In the genomic region with DNA sequence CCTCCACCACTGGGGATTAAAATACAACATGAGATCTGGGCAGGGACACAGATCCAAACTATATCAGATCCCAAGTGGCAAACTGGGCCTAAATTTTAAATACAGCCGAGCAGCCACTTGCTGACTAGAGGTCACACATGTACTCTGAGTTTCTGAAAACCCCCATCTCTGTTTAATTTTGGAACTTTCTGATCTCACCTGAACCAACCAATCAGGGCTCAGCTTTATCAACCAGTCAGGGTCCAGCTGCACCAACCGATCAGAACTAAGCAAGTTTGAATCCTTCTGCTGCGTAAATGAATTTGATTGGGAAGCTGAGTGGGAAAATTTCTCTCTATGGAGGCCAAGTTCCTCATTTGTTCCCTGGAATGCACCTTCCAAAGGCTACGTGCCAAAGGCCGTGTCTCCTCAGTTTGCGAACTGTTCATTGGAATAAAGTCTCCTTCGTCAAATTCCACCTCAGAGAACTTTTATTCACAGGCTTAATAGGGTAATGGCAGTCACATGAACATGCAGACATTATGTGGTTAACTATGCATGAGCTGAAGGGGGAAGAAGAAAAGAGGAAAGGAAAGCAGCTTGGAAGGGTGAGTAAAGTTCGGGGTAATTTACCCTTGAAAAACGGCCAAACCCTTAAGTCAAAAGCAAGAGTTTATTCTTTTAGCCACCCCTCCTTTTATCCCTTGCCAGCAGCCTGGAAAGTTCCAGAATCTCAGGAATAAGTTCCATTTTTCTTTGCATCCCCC, we compare ENCODE assay signal across 12 cellular contexts. TPM values are rescaled to one million over a fixed set of nuclear protein-coding genes. Genes with fewer than 3 reads are reported as not detected.
DNase-seq lines count a peak whose midpoint lies in the region; ATAC-seq and TF ChIP-seq lines count a peak whose summit lies in the region.
"Had no signal": no experiment of that assay in that cellular context is flagged by ENCODE, and none has a peak within 500 bp of the region (broad histone marks: within the 10 kb centered on the region; RNA-seq: fewer than 3 reads in every experiment).

No MANE protein-coding gene starts in this region.

- H3K36me3 ChIP-seq in OCI-LY3 (replicated peaks; ENCODE audit: low read depth, low read length) (peaks cover 2% of the 10 kb centered on the region), thyroid gland (no peaks in the 10 kb centered on the region)
- H3K36me3 ChIP-seq: heart left ventricle, SJSA1 had no signal

- TF ChIP-seq POLR2A in thyroid gland (IDR thresholded peaks at IDR 0.05) = no peak

- H3K27me3 ChIP-seq in OCI-LY3 (ENCODE audit: low read depth, low read length) (no peaks in the 10 kb centered on the region), layer of hippocampus (ENCODE audit: control insufficient read depth, insufficient read depth, low read length) (no peaks in the 10 kb centered on the region), thyroid gland (no peaks in the 10 kb centered on the region)
- H3K27me3 ChIP-seq: heart left ventricle, SJSA1 had no signal

- peak overlapping the region; percentile 39; the same call in 1 of the 2 replicates for H2AFZ ChIP-seq in OCI-LY3 (ENCODE audit: low read depth, low read length)

- peaks cover 63% of the 10 kb centered on the region for H3K4me1 ChIP-seq in OCI-LY3 (ENCODE audit: low read length)
- H3K4me1 ChIP-seq in thyroid gland = peaks cover 21 to 29% of the 10 kb centered on the region in 2 donors

- H3K9me3 ChIP-seq in OCI-LY3 (ENCODE audit: insufficient read depth, low read length) = no peaks in the 10 kb centered on the region
- H3K9me3 ChIP-seq in thyroid gland = no peaks in the 10 kb centered on the region
- H3K9me3 ChIP-seq: heart left ventricle, SJSA1 had no signal

- H3K4me2 ChIP-seq in OCI-LY3 (ENCODE audit: low read length) = peak overlapping the region; percentile 53

- peak overlapping the region; percentile 30 for H3K4me3 ChIP-seq in OCI-LY3 (ENCODE audit: low read length)
- no peak overlapping the region for H3K4me3 ChIP-seq in thyroid gland (replicated peaks in 1 of 3)
- H3K4me3 ChIP-seq: SJSA1 had no signal

- H3K79me2 ChIP-seq in OCI-LY3 (ENCODE audit: low read length) = no peaks in the 10 kb centered on the region

- 51 to 67% methylated on average over 9 of the region's 9 CpGs for WGBS in thyroid gland, 2 donors

- H3K27ac ChIP-seq in OCI-LY3 (ENCODE audit: low read length) (peak overlapping the region; percentile 81), layer of hippocampus (ENCODE audit: low read depth, low read length) (peak overlapping the region; percentile 35), thyroid gland (peak overlapping the region; percentile 37 to 72 (median 57))
- H3K27ac ChIP-seq: SJSA1 had no signal

- peak overlapping the region; percentile 35; the same call in 1 of the 2 replicates for H3K9ac ChIP-seq in OCI-LY3 (ENCODE audit: low read length)

- intact Hi-C loops in thyroid gland (cut with DNase I) = no loop called here

- no peaks in the 10 kb centered on the region for H4K20me1 ChIP-seq in OCI-LY3 (ENCODE audit: insufficient read depth, low read length)

- peak in 1 of 2 donors; percentile 23 for DNase-seq in thyroid gland
- no peak for DNase-seq in NK-92 (lab: John Stamatoyannopoulos, UW; ENCODE audit: unreplicated experiment)
- DNase-seq in NCI-H526 (lab: John Stamatoyannopoulos, UW) = no peak
- DNase-seq: GF-D8, heart left ventricle, NCI-H146 had no signal

- ATAC-seq in HG02610 (IDR thresholded peaks at IDR 0.05; ENCODE audit: unreplicated experiment) (peak; percentile 34), GM19328 (IDR thresholded peaks at IDR 0.05; ENCODE audit: unreplicated experiment) (no peak)

- TF ChIP-seq CTCF in OCI-LY3 (IDR thresholded peaks at IDR 0.05; ENCODE audit: low read depth, low read length) (no peak), thyroid gland (IDR thresholded peaks at IDR 0.05) (no peak)

RNA-seq across cellular contexts. Expression of a gene that starts 3.7 kb away (rescaled TPM):
- total RNA-seq in thyroid gland = 1 to 10 TPM in 1 of 4 donors, under 1 TPM in 3; 0.20 to 1.1 (median 0.61) TPM
- total RNA-seq: neural crest cell, SJSA1 had no signal
